Comparison of ENCODE assay signal across 8 cellular contexts in genomic region chr7:102463841-102464576, GRCh38. TPM values are rescaled to one million over a fixed set of nuclear protein-coding genes. Genes with fewer than 3 reads are reported as not detected.
DNase-seq lines count a peak whose midpoint lies in the region; ATAC-seq and TF ChIP-seq lines count a peak whose summit lies in the region.

No MANE protein-coding gene starts in this region.

- H4K8ac ChIP-seq in mesendoderm (ENCODE audit: low read depth, low read length), result no peak overlapping the region

- ATAC-seq in GM21423 (IDR thresholded peaks at IDR 0.05; ENCODE audit: unreplicated experiment) (no peak), GM21367 (IDR thresholded peaks at IDR 0.05; ENCODE audit: unreplicated experiment) (no peak), GM18858 (IDR thresholded peaks at IDR 0.05; ENCODE audit: unreplicated experiment) (no peak)

- no peak for TF ChIP-seq CTCF in OCI-LY3 (IDR thresholded peaks at IDR 0.05; ENCODE audit: low read depth, low read length)

- H3K9ac ChIP-seq in OCI-LY3 (ENCODE audit: low read length) (peak overlapping the region; percentile 95), duodenal mucosa (ENCODE audit: low read depth in 1 of 2, low read length in 2 of 2) (peak overlapping the region; percentile 85 to 99), mesendoderm (ENCODE audit: low read length) (peak overlapping the region; percentile 100)

- peak; percentile 65 for DNase-seq in DMS 273 (lab: John Stamatoyannopoulos, UW; ENCODE audit: unreplicated experiment)
- DNase-seq in DMS 273 treated with DMSO at 0.1 percent for 48 hours (lab: John Stamatoyannopoulos, UW), result no peak
- no peak for DNase-seq in mesendoderm

- H2BK120ac ChIP-seq in mesendoderm (ENCODE audit: low read depth, low read length), result no peak overlapping the region

- H4K20me1 ChIP-seq in OCI-LY3 (ENCODE audit: insufficient read depth, low read length), result no peaks in the 10 kb centered on the region

- no peaks in the 10 kb centered on the region for H3K27me3 ChIP-seq in OCI-LY3 (ENCODE audit: low read depth, low read length)
- H3K27me3 ChIP-seq in duodenal mucosa (ENCODE audit: control insufficient read depth in 1 of 2, insufficient read depth in 2 of 2, low read length in 2 of 2), result no peaks in the 10 kb centered on the region
- no peaks in the 10 kb centered on the region for H3K27me3 ChIP-seq in mesendoderm (ENCODE audit: insufficient read depth, low read length, poor library complexity)

- H3K56ac ChIP-seq in mesendoderm (ENCODE audit: low read length), result peak overlapping the region; percentile 99

- no peak overlapping the region for H2BK15ac ChIP-seq in mesendoderm (replicated peaks; ENCODE audit: low read depth)

- H3K79me2 ChIP-seq in OCI-LY3 (ENCODE audit: low read length) (peaks cover 27% of the 10 kb centered on the region), mesendoderm (ENCODE audit: control insufficient read depth, insufficient read depth, low read length) (peaks cover 5% of the 10 kb centered on the region)

- no peaks in the 10 kb centered on the region for H3K9me3 ChIP-seq in OCI-LY3 (ENCODE audit: insufficient read depth, low read length)
- H3K9me3 ChIP-seq in duodenal mucosa (ENCODE audit: control insufficient read depth in 1 of 2, low read length in 2 of 2), result no peaks in the 10 kb centered on the region

- WGBS in mesendoderm (ENCODE audit: extremely low coverage, insufficient coverage, low lambda C conversion rate), result no CpG with 5 or more reads among the region's 24 CpGs

- H3K27ac ChIP-seq in OCI-LY3 (ENCODE audit: low read length) (peak overlapping the region; percentile 34), duodenal mucosa (ENCODE audit: low read depth, low read length) (peak overlapping the region; percentile 17), mesendoderm (ENCODE audit: low read depth, low read length) (no peak overlapping the region)

- H4K5ac ChIP-seq in mesendoderm (ENCODE audit: low read length), result no peak overlapping the region

- peaks cover 4% of the 10 kb centered on the region for H3K36me3 ChIP-seq in OCI-LY3 (replicated peaks; ENCODE audit: low read depth, low read length)
- H3K36me3 ChIP-seq in duodenal mucosa (ENCODE audit: control insufficient read depth in 1 of 2, insufficient read depth in 2 of 2, low read length in 2 of 2), result peaks cover 0 to 9% of the 10 kb centered on the region in 2 donors
- H3K36me3 ChIP-seq in mesendoderm (ENCODE audit: control insufficient read depth, insufficient read depth, low read length), result peaks cover 3% of the 10 kb centered on the region

- H3K4me2 ChIP-seq in OCI-LY3 (ENCODE audit: low read length) (peak overlapping the region; percentile 84), mesendoderm (ENCODE audit: low read length) (peak overlapping the region; percentile 95)

- peak overlapping the region; percentile 90 for H2BK5ac ChIP-seq in mesendoderm (ENCODE audit: low read length)

- peak overlapping the region; percentile 98 for H2AFZ ChIP-seq in OCI-LY3 (ENCODE audit: low read depth, low read length)

- H3K4me1 ChIP-seq in OCI-LY3 (ENCODE audit: low read length) (peaks cover 12% of the 10 kb centered on the region), duodenal mucosa (ENCODE audit: control insufficient read depth in 1 of 2, insufficient read depth in 2 of 2, low read length in 2 of 2) (peaks cover 10 to 16% of the 10 kb centered on the region in 2 donors), mesendoderm (ENCODE audit: control insufficient read depth, low read depth, low read length) (no peaks in the 10 kb centered on the region)

- H3K79me1 ChIP-seq in mesendoderm (ENCODE audit: low read length), result peaks cover 12% of the 10 kb centered on the region

- no peak overlapping the region for H3K4ac ChIP-seq in mesendoderm (ENCODE audit: low read depth, low read length)

- peak overlapping the region; percentile 98 for H2AK5ac ChIP-seq in mesendoderm (ENCODE audit: low read length)

- H3K4me3 ChIP-seq in OCI-LY3 (ENCODE audit: low read length) (peak overlapping the region; percentile 95), duodenal mucosa (ENCODE audit: low read depth in 1 of 2, low read length in 2 of 2) (peak overlapping the region; percentile 98 to 100), mesendoderm (ENCODE audit: low read length) (peak overlapping the region; percentile 100)

- peak overlapping the region; percentile 80 for H3K23ac ChIP-seq in mesendoderm (ENCODE audit: low read length)

- peak overlapping the region; percentile 3 for H3K18ac ChIP-seq in mesendoderm (ENCODE audit: low read length)

RNA-seq across cellular contexts. Expression of gene ALKBH4, which starts 0.7 kb away (rescaled TPM):
- polyA plus RNA-seq in mesendoderm (2013, experiment 1 of 2), result 11.3 TPM
- 11.6 TPM for polyA plus RNA-seq in mesendoderm (2013, experiment 2 of 2)

RNA-seq across cellular contexts. Expression of gene LRWD1, which starts 0.8 kb away (rescaled TPM):
- 12.8 TPM for polyA plus RNA-seq in mesendoderm (2013, experiment 1 of 2)
- 12.5 TPM for polyA plus RNA-seq in mesendoderm (2013, experiment 2 of 2)

RNA-seq across cellular contexts. Expression of gene POLR2J, which starts 14.7 kb away (rescaled TPM):
- 139 TPM for polyA plus RNA-seq in mesendoderm (2013, experiment 1 of 2)
- polyA plus RNA-seq in mesendoderm (2013, experiment 2 of 2), result 136 TPM

RNA-seq across cellular contexts. Expression of gene ORAI2, which starts 30.6 kb away (rescaled TPM):
- polyA plus RNA-seq in mesendoderm (2013, experiment 1 of 2), result 17.1 TPM
- 16.6 TPM for polyA plus RNA-seq in mesendoderm (2013, experiment 2 of 2)

RNA-seq across cellular contexts. Expression of gene RASA4B, which starts 53.6 kb away (rescaled TPM):
- 1.1 TPM for polyA plus RNA-seq in mesendoderm (2013, experiment 1 of 2)
- 0.99 TPM for polyA plus RNA-seq in mesendoderm (2013, experiment 2 of 2)
